2 cellular contexts compared by ENCODE assay signal in the genomic region with DNA sequence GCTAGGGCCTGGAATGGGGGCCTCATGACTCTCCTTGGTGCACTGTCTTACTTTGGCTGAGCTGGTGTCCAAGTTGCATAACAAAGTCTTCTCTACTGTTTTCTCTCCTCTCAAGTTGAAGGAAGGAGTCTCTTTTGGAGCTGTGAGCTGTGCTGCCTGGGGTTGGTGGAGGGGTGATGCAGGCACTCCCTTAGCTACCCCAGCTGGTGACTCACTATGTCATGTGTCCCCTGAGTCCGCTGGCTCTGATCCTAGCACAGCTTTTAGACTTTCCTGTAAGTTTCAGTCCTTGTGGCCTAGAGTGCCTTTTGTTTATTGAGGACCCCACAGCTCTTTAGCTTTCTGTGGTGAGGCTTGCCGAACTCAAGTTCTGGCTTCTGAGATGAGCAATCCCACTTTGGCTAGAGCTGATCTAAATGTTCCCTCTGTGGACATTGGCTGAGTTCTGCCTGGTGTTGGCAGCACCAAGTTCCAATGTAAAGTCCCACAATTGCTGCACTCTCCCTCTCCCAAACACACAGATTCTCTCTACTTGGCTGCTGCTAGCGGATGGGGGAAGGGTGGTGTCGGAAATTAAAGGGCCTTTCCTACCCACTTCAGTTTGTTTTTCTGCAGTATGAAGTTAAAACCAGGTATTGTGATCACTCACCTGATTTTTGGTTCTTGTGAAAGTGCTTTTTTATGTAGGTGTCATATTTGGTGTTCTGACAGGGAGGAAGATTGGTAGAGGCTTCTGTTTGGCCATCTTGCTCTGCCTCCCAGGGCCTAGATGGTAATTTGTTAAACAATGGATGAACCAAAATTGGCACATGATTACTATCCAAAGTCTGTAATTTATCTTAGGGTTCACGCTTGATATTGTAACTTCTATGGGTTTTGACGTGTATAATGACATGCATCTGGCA.
TF ChIP-seq lines count a peak whose summit lies in the region.

No MANE protein-coding gene starts in this region.

TF ChIP-seq in K562, 482 proteins besides CTCF, POLR2A, EP300 and RAD21:
- peak; percentile 53; the same call in 1 of the 2 replicates for TF ChIP-seq JUN (IDR thresholded peaks at IDR 0.05; ENCODE audit: borderline replicate concordance, low read depth, low read length)
- TF ChIP-seq JUN (CRISPR knock-in tag; IDR thresholded peaks at IDR 0.05; ENCODE audit: borderline replicate concordance) = no peak
- TF ChIP-seq, protein P1, sequence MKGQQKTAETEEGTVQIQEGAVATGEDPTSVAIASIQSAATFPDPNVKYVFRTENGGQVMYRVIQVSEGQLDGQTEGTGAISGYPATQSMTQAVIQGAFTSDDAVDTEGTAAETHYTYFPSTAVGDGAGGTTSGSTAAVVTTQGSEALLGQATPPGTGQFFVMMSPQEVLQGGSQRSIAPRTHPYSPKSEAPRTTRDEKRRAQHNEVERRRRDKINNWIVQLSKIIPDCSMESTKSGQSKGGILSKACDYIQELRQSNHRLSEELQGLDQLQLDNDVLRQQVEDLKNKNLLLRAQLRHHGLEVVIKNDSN (CRISPR knock-in tag; IDR thresholded peaks at IDR 0.05) = peak; percentile 33; the same call in 1 of the 2 replicates
- TF ChIP-seq JUND (IDR thresholded peaks at IDR 0.05; ENCODE audit: borderline replicate concordance, low read depth, low read length) = peak; percentile 58; the same call in 1 of the 2 replicates
- no peak for TF ChIP-seq JUND (tag; IDR thresholded peaks at IDR 0.05; ENCODE audit: borderline replicate concordance, low read depth, low read length)
- TF ChIP-seq FOSL1 (tag; conservative IDR thresholded peaks at IDR 0.05) = peak; percentile 85
- TF ChIP-seq RHOXF2B (CRISPR knock-in tag; conservative IDR thresholded peaks at IDR 0.05) = no peak
- TF ChIP-seq, protein P2, sequence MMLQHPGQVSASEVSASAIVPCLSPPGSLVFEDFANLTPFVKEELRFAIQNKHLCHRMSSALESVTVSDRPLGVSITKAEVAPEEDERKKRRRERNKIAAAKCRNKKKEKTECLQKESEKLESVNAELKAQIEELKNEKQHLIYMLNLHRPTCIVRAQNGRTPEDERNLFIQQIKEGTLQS (IDR thresholded peaks at IDR 0.05) = peak; percentile 68
- TF ChIP-seq, protein P2 (CRISPR knock-in tag; conservative IDR thresholded peaks at IDR 0.05) = no peak
- TF ChIP-seq, protein P3, sequence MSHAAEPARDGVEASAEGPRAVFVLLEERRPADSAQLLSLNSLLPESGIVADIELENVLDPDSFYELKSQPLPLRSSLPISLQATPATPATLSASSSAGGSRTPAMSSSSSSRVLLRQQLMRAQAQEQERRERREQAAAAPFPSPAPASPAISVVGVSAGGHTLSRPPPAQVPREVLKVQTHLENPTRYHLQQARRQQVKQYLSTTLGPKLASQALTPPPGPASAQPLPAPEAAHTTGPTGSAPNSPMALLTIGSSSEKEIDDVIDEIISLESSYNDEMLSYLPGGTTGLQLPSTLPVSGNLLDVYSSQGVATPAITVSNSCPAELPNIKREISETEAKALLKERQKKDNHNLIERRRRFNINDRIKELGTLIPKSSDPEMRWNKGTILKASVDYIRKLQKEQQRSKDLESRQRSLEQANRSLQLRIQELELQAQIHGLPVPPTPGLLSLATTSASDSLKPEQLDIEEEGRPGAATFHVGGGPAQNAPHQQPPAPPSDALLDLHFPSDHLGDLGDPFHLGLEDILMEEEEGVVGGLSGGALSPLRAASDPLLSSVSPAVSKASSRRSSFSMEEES (CRISPR knock-in tag; IDR thresholded peaks at IDR 0.05) = no peak

TF ChIP-seq in liver, 16 proteins besides CTCF, POLR2A, EP300 and RAD21:
- TF ChIP-seq HNF4A (conservative IDR thresholded peaks at IDR 0.05) (peak; percentile 7 to 32), JUND (IDR thresholded peaks at IDR 0.05) (no peak), RXRA (IDR thresholded peaks at IDR 0.05) (peak in 1 of 2 donors; percentile 29), EGR1 (IDR thresholded peaks at IDR 0.05; ENCODE audit: low read depth in 2 of 2) (no peak)
- TF ChIP-seq, protein P2 (IDR thresholded peaks at IDR 0.05) = no peak
- TF ChIP-seq, protein P4, sequence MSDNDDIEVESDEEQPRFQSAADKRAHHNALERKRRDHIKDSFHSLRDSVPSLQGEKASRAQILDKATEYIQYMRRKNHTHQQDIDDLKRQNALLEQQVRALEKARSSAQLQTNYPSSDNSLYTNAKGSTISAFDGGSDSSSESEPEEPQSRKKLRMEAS (IDR thresholded peaks at IDR 0.05) = peak; percentile 8
